ENCODE assay signal across 1 cellular context in genomic region chr1:212355230-212355969, GRCh38.
TF ChIP-seq lines count a peak whose summit lies in the region.

No MANE protein-coding gene starts in this region.

TF ChIP-seq in HEK293, 187 proteins besides CTCF, POLR2A, EP300 and RAD21:
- TF ChIP-seq ZNF2 (tag by site-specific recombination; IDR thresholded peaks at IDR 0.05) (no peak), PRDM6 (tag by site-specific recombination; IDR thresholded peaks at IDR 0.05) (peak; percentile 50)
